14 cellular contexts compared by ENCODE assay signal in genomic region chr20:45059022-45059728, GRCh38. TPM values are rescaled to one million over a fixed set of nuclear protein-coding genes. Genes with fewer than 3 reads are reported as not detected.
A peak's percentile ranks its signal among the peaks of the same experiment; 100 is the strongest.
DNase-seq lines count a peak whose midpoint lies in the region; ATAC-seq and TF ChIP-seq lines count a peak whose summit lies in the region.
"Had no signal": no experiment of that assay in that cellular context is flagged by ENCODE, and none has a peak within 500 bp of the region (broad histone marks: within the 10 kb centered on the region; RNA-seq: fewer than 3 reads in every experiment).

No MANE protein-coding gene starts in this region.

- no peaks in the 10 kb centered on the region for H3K27me3 Mint-ChIP-seq in CD4-positive, alpha-beta T cell

- no peak for ATAC-seq in CD4-positive, alpha-beta T cell (ENCODE audit: poor library complexity)
- ATAC-seq in GM18907 (IDR thresholded peaks at IDR 0.05; ENCODE audit: unreplicated experiment), result no peak

- CTCF ChIA-PET in CD4-positive, alpha-beta T cell (lab: Charles Lee), result interaction anchor here (1.6 to 2.2 kb wide), 2 partner anchors 13 to 15 kb away, joined by 4 to 9 read pairs; no protein-coding TSS in a partner anchor

- peak overlapping the region; percentile 31 for H3K27ac Mint-ChIP-seq in CD4-positive, alpha-beta T cell
- H3K27ac Mint-ChIP-seq: nephron had no signal

- TF ChIP-seq CTCF in CD4-positive, alpha-beta T cell (IDR thresholded peaks at IDR 0.05), result no peak
- TF ChIP-seq CTCF in coronary artery (IDR thresholded peaks at IDR 0.05), result no peak

- intact Hi-C loops in CD4-positive, alpha-beta T cell (cut with DNase I, micrococcal nuclease), result no loop called here

- H3K27ac ChIP-seq in CD4-positive, alpha-beta T cell (ENCODE audit: low read depth, low read length), result no peak overlapping the region
- no peak overlapping the region for H3K27ac ChIP-seq in coronary artery

- POLR2A ChIA-PET in CD4-positive, alpha-beta T cell (lab: Charles Lee), result interaction anchor here (0.9 to 1.9 kb wide), 2 partner anchors 9 to 12 kb away, joined by 4 read pairs; no protein-coding TSS in a partner anchor

- H3K4me3 ChIP-seq in coronary artery, result no peak overlapping the region

- H3K9me3 ChIP-seq in CD4-positive, alpha-beta T cell (ENCODE audit: control insufficient read depth, low read length), result no peaks in the 10 kb centered on the region

- no peaks in the 10 kb centered on the region for H3K27me3 ChIP-seq in CD4-positive, alpha-beta T cell (ENCODE audit: control insufficient read depth, insufficient read depth, low read length)

- no peak for DNase-seq in CD4-positive, alpha-beta T cell
- DNase-seq in LHCN-M2 (ENCODE audit: low read depth) (peak; percentile 82), astrocyte of the hippocampus (ENCODE audit: low read depth, low spot score) (peak; percentile 31), kidney tubule cell (ENCODE audit: low spot score) (peak; percentile 30), iPS-NIHi7 (ENCODE audit: extremely low spot score) (no peak), coronary artery (ENCODE audit: low spot score) (no peak)
- no peak for DNase-seq in activated CD4-positive, CD25-positive, alpha-beta regulatory T cell treated with anti-CD3 and anti-CD28 coated beads, Interleukin-2, amount 50 U/mL, for 72 hours
- DNase-seq: COR-L47; H7; stimulated activated CD4-positive, alpha-beta T cell treated with anti-CD3 and anti-CD28 coated beads, Interleukin-2, amount 100 ng/mL, for 24 hours had no signal

- peaks cover 83% of the 10 kb centered on the region for H3K4me1 Mint-ChIP-seq in CD4-positive, alpha-beta T cell (ENCODE audit: low read depth)

- H3K4me3 Mint-ChIP-seq in CD4-positive, alpha-beta T cell, result no peak overlapping the region
- H3K4me3 Mint-ChIP-seq: nephron had no signal

- H3K36me3 Mint-ChIP-seq in CD4-positive, alpha-beta T cell (ENCODE audit: low read depth), result peaks cover 89% of the 10 kb centered on the region

- H3K9me3 Mint-ChIP-seq in CD4-positive, alpha-beta T cell, result no peaks in the 10 kb centered on the region

RNA-seq across cellular contexts. Expression of gene KCNS1, which starts 41.8 kb away (rescaled TPM):
- total RNA-seq in CD4-positive, alpha-beta T cell, result not detected
- total RNA-seq in LHCN-M2 (2014; rRNA removed), result not detected in 2 replicates
- not detected for polyA plus RNA-seq in LHCN-M2 (2012)

RNA-seq across cellular contexts. Expression of gene WFDC5, which starts 55.8 kb away (rescaled TPM):
- not detected for total RNA-seq in CD4-positive, alpha-beta T cell
- not detected in 2 replicates for total RNA-seq in LHCN-M2 (2014; rRNA removed)
- not detected for polyA plus RNA-seq in LHCN-M2 (2012)
- total RNA-seq: glomerular endothelial cell, H7 had no signal
- polyA plus RNA-seq: adipose tissue had no signal

Comparison
In these comparisons a context has a peak if more than half of its experiments do, and no peak if none do; other contexts are left out.
1. DNase-seq: peak in LHCN-M2 (single experiment), astrocyte of the hippocampus (single experiment) and kidney tubule cell (single experiment); none in CD4-positive, alpha-beta T cell (0 of 10), iPS-NIHi7 (single experiment), coronary artery (single experiment) and activated CD4-positive, CD25-positive, alpha-beta regulatory T cell treated with anti-CD3 and anti-CD28 coated beads, Interleukin-2, amount 50 U/mL, for 72 hours (single experiment).